Comparison of ENCODE assay signal across 25 cellular contexts in genomic region chr3:138912237-138912636, GRCh38. TPM values are rescaled to one million over a fixed set of nuclear protein-coding genes. Genes with fewer than 3 reads are reported as not detected.
"Had no signal": no experiment of that assay in that cellular context is flagged by ENCODE, and none has a peak within 500 bp of the region (broad histone marks: within the 10 kb centered on the region; RNA-seq: fewer than 3 reads in every experiment).

No MANE protein-coding gene starts in this region.

- DNase-seq: activated CD4-positive, alpha-beta T cell treated with anti-CD3 and anti-CD28 coated beads, Interleukin-2, amount 10 ng/mL, durations not matched to agents 24 days and 14 days; activated CD8-positive, alpha-beta T cell treated with anti-CD3 and anti-CD28 coated beads, Interleukin-2, amount 10 ng/mL, durations not matched to agents 7 days and 5 days; activated naive CD4-positive, alpha-beta T cell treated with anti-CD3 and anti-CD28 coated beads for 36 hours; activated T-cell treated with anti-CD3 and anti-CD28 coated beads, Interleukin-2, amount 50 U/mL, for 24 hours; body of pancreas; caudate nucleus; colonic mucosa; endodermal cell; gastrocnemius medialis; head of caudate nucleus; left lung; mucosa of descending colon; naive B cell; stimulated activated CD4-positive, alpha-beta T cell treated with anti-CD3 and anti-CD28 coated beads, Interleukin-2, amount 100 ng/mL, for 24 hours; stimulated activated naive CD4-positive, alpha-beta T cell treated with Interleukin-2 at 50 U/mL for 16 hours; T-helper 2 cell; transverse colon had no signal

- H3K27ac ChIP-seq: body of pancreas, colonic mucosa, epithelial cell of prostate, gastrocnemius medialis, left lung, prostate gland, right atrium auricular region, transverse colon, vagina had no signal

- H3K36me3 ChIP-seq: colonic mucosa, gastrocnemius medialis, left lung, prostate gland, right atrium auricular region, transverse colon, vagina had no signal

- H3K27me3 ChIP-seq: body of pancreas, colonic mucosa, gastrocnemius medialis, left lung, right atrium auricular region, transverse colon, vagina had no signal

- H3K4me1 ChIP-seq: colonic mucosa had no signal

- H3K4me3 ChIP-seq: body of pancreas, colonic mucosa, gastrocnemius medialis, left lung, mucosa of descending colon, prostate gland, right atrium auricular region, transverse colon, vagina had no signal

- ATAC-seq: activated CD8-positive, alpha-beta T cell treated with anti-CD3 and anti-CD28 coated beads, Interleukin-2, amount 10 ng/mL, durations not matched to agents 7 days and 5 days; body of pancreas; gastrocnemius medialis; left lung; mucosa of descending colon had no signal

- H3K9me3 ChIP-seq: body of pancreas, colonic mucosa, gastrocnemius medialis, left lung, mucosa of descending colon, prostate gland, right atrium auricular region, transverse colon, vagina had no signal

RNA-seq across cellular contexts. Expression of gene FOXL2, which starts 34.7 kb away (rescaled TPM):
- total RNA-seq: activated CD4-positive, alpha-beta T cell treated with anti-CD3 and anti-CD28 coated beads, Interleukin-2, amount 10 ng/mL, durations not matched to agents 24 days and 14 days; activated CD8-positive, alpha-beta T cell treated with anti-CD3 and anti-CD28 coated beads, Interleukin-2, amount 10 ng/mL, durations not matched to agents 7 days and 5 days; activated naive CD4-positive, alpha-beta T cell treated with anti-CD3 and anti-CD28 coated beads for 36 hours; activated T-helper 2 cell treated with anti-CD3 and anti-CD28 coated beads, Interferon-gamma antibody, Interleukin-2, Interleukin-4, amounts not matched to agents 10 μg/mL and 5 μg/mL and 100 μg/mL, durations not matched to agents 14 hours and 24 hours and 36 hours; gastrocnemius medialis; left lung; omental fat pad; right atrium auricular region; subcutaneous adipose tissue; transverse colon had no signal

RNA-seq across cellular contexts. Expression of gene FOXL2NB, which starts 34.8 kb away (rescaled TPM):
- total RNA-seq: activated CD4-positive, alpha-beta T cell treated with anti-CD3 and anti-CD28 coated beads, Interleukin-2, amount 10 ng/mL, durations not matched to agents 24 days and 14 days; activated CD8-positive, alpha-beta T cell treated with anti-CD3 and anti-CD28 coated beads, Interleukin-2, amount 10 ng/mL, durations not matched to agents 7 days and 5 days; activated naive CD4-positive, alpha-beta T cell treated with anti-CD3 and anti-CD28 coated beads for 36 hours; activated T-helper 2 cell treated with anti-CD3 and anti-CD28 coated beads, Interferon-gamma antibody, Interleukin-2, Interleukin-4, amounts not matched to agents 10 μg/mL and 5 μg/mL and 100 μg/mL, durations not matched to agents 14 hours and 24 hours and 36 hours; colonic mucosa; gastrocnemius medialis; left lung; neural crest cell; omental fat pad; right atrium auricular region; subcutaneous adipose tissue; transverse colon had no signal
